27 cellular contexts compared by ENCODE assay signal in genomic region chr9:119071636-119072035, GRCh38.
"Had no signal": no experiment of that assay in that cellular context is flagged by ENCODE, and none has a peak within 500 bp of the region (broad histone marks: within the 10 kb centered on the region; RNA-seq: fewer than 3 reads in every experiment).

No MANE protein-coding gene starts in this region.

- H3K4me3 Mint-ChIP-seq: activated CD4-positive, alpha-beta memory T cell treated with anti-CD3 and anti-CD28 coated beads, Interleukin-2, amount 10 ng/mL, durations not matched to agents 7 days and 5 days; activated CD4-positive, alpha-beta T cell treated with anti-CD3 and anti-CD28 coated beads, Interleukin-2, amount 10 ng/mL, durations not matched to agents 7 days and 5 days; activated naive CD8-positive, alpha-beta T cell treated with anti-CD3 and anti-CD28 coated beads, Interleukin-2, amount 10 ng/mL, durations not matched to agents 7 days and 5 days; T-cell had no signal

- H3K27ac Mint-ChIP-seq: activated CD4-positive, alpha-beta memory T cell treated with anti-CD3 and anti-CD28 coated beads, Interleukin-2, amount 10 ng/mL, durations not matched to agents 7 days and 5 days; activated CD4-positive, alpha-beta T cell treated with anti-CD3 and anti-CD28 coated beads, Interleukin-2, amount 10 ng/mL, durations not matched to agents 7 days and 5 days; activated naive CD8-positive, alpha-beta T cell treated with anti-CD3 and anti-CD28 coated beads, Interleukin-2, amount 10 ng/mL, durations not matched to agents 7 days and 5 days; activated T-helper 2 cell treated with anti-CD3 and anti-CD28 coated beads, Interferon-gamma antibody, Interleukin-2, Interleukin-4, amounts not matched to agents 10 μg/mL and 5 μg/mL and 100 μg/mL, durations not matched to agents 14 hours and 24 hours and 36 hours; T-cell had no signal

- H3K36me3 Mint-ChIP-seq: activated naive CD8-positive, alpha-beta T cell treated with anti-CD3 and anti-CD28 coated beads, Interleukin-2, amount 10 ng/mL, durations not matched to agents 7 days and 5 days; T-cell had no signal

- H3K9me3 ChIP-seq: adrenal gland, breast epithelium had no signal

- H3K27me3 Mint-ChIP-seq: activated CD4-positive, alpha-beta memory T cell treated with anti-CD3 and anti-CD28 coated beads, Interleukin-2, amount 10 ng/mL, durations not matched to agents 7 days and 5 days; activated CD4-positive, alpha-beta T cell treated with anti-CD3 and anti-CD28 coated beads, Interleukin-2, amount 10 ng/mL, durations not matched to agents 7 days and 5 days; activated naive CD8-positive, alpha-beta T cell treated with anti-CD3 and anti-CD28 coated beads, Interleukin-2, amount 10 ng/mL, durations not matched to agents 7 days and 5 days; T-cell had no signal

- H3K4me1 Mint-ChIP-seq: activated CD4-positive, alpha-beta memory T cell treated with anti-CD3 and anti-CD28 coated beads, Interleukin-2, amount 10 ng/mL, durations not matched to agents 7 days and 5 days; T-cell had no signal

- H3K9me3 Mint-ChIP-seq: activated CD4-positive, alpha-beta memory T cell treated with anti-CD3 and anti-CD28 coated beads, Interleukin-2, amount 10 ng/mL, durations not matched to agents 7 days and 5 days; activated CD4-positive, alpha-beta T cell treated with anti-CD3 and anti-CD28 coated beads, Interleukin-2, amount 10 ng/mL, durations not matched to agents 7 days and 5 days had no signal

- H3K4me1 ChIP-seq: adrenal gland, breast epithelium had no signal

- H3K36me3 ChIP-seq: adrenal gland, breast epithelium had no signal

- ATAC-seq: Panc1, Right ventricle myocardium inferior, T-cell had no signal

- H3K27ac ChIP-seq: adrenal gland, breast epithelium, SK-N-MC, VCaP had no signal

- DNase-seq: activated CD4-positive, alpha-beta memory T cell treated with anti-CD3 and anti-CD28 coated beads, Interleukin-2, amount 10 ng/mL, durations not matched to agents 7 days and 5 days; activated CD4-positive, alpha-beta T cell treated with anti-CD3 and anti-CD28 coated beads, Interleukin-2, amount 10 ng/mL, durations not matched to agents 7 days and 5 days; activated CD4-positive, CD25-positive, alpha-beta regulatory T cell; activated naive CD4-positive, alpha-beta T cell treated with anti-CD3 and anti-CD28 coated beads, Interleukin-2, amount 50 U/mL, for 16 hours; activated naive CD8-positive, alpha-beta T cell treated with anti-CD3 and anti-CD28 coated beads, Interleukin-2, amount 10 ng/mL, durations not matched to agents 7 days and 5 days; activated T-cell treated with anti-CD3 and anti-CD28 coated beads for 4 hours; activated T-cell treated with anti-CD3 and anti-CD28 coated beads, Interleukin-2, amount 50 U/mL, for 48 hours; adrenal gland; anterior cingulate cortex; caudate nucleus; MM.1S; NCI-H1436 treated with DMSO at 0.1 percent for 48 hours; NCI-H187; NCI-H446; NCI-H524 treated with DMSO at 0.1 percent for 48 hours; NCI-H82; OCI-M1; RPMI8226; T-cell; T-helper 2 cell; T1000 had no signal

- H3K4me3 ChIP-seq: adrenal gland, breast epithelium, SK-N-MC had no signal

- H3K27me3 ChIP-seq: adrenal gland, breast epithelium had no signal
